In genomic region chr5:92145852-92146251, GRCh38 we compare ENCODE assay signal across 33 cellular contexts.
"Had no signal": no experiment of that assay in that cellular context is flagged by ENCODE, and none has a peak within 500 bp of the region (broad histone marks: within the 10 kb centered on the region; RNA-seq: fewer than 3 reads in every experiment).

No MANE protein-coding gene starts in this region.

- H3K4me1 Mint-ChIP-seq: activated B cell treated with CpG ODN at 0.5 μM for 24 hours; activated CD8-positive, alpha-beta memory T cell treated with anti-CD3 and anti-CD28 coated beads, Interleukin-2, amount 10 ng/mL, durations not matched to agents 7 days and 5 days; activated naive CD4-positive, alpha-beta T cell treated with anti-CD3 and anti-CD28 coated beads, Interleukin-2, amount 50 U/mL, for 24 hours; activated naive CD8-positive, alpha-beta T cell treated with anti-CD3 and anti-CD28 coated beads for 36 hours; activated naive CD8-positive, alpha-beta T cell treated with anti-CD3 and anti-CD28 coated beads, Interleukin-2, amount 50 U/mL, for 24 hours had no signal

- FAIRE-seq: colon had no signal

- ATAC-seq: activated CD4-positive, CD25-positive, alpha-beta regulatory T cell treated with anti-CD3 and anti-CD28 coated beads, Interleukin-2, amount 50 U/mL, for 24 hours; activated CD8-positive, alpha-beta memory T cell treated with anti-CD3 and anti-CD28 coated beads, Interleukin-2, amount 10 ng/mL, durations not matched to agents 7 days and 5 days; activated CD8-positive, alpha-beta T cell treated with anti-CD3 and anti-CD28 coated beads, Interleukin-2, amount 10 ng/mL, durations not matched to agents 7 days and 5 days; activated naive CD8-positive, alpha-beta T cell treated with anti-CD3 and anti-CD28 coated beads, Interleukin-2, amount 50 U/mL, for 24 hours; body of pancreas; effector memory CD8-positive, alpha-beta T cell; foreskin keratinocyte; gastrocnemius medialis; heart left ventricle had no signal

- H3K27me3 Mint-ChIP-seq: activated B cell treated with CpG ODN at 0.5 μM for 24 hours; activated CD4-positive, alpha-beta memory T cell treated with anti-CD3 and anti-CD28 coated beads for 36 hours; activated CD8-positive, alpha-beta memory T cell treated with anti-CD3 and anti-CD28 coated beads, Interleukin-2, amount 10 ng/mL, durations not matched to agents 7 days and 5 days; activated naive CD4-positive, alpha-beta T cell treated with anti-CD3 and anti-CD28 coated beads, Interleukin-2, amount 50 U/mL, for 24 hours; activated naive CD8-positive, alpha-beta T cell treated with anti-CD3 and anti-CD28 coated beads for 36 hours; activated naive CD8-positive, alpha-beta T cell treated with anti-CD3 and anti-CD28 coated beads, Interleukin-2, amount 50 U/mL, for 24 hours; effector memory CD8-positive, alpha-beta T cell had no signal

- H3K27ac Mint-ChIP-seq: activated B cell treated with CpG ODN at 0.5 μM for 24 hours; activated CD4-positive, alpha-beta memory T cell treated with anti-CD3 and anti-CD28 coated beads for 36 hours; activated CD8-positive, alpha-beta memory T cell treated with anti-CD3 and anti-CD28 coated beads, Interleukin-2, amount 10 ng/mL, durations not matched to agents 7 days and 5 days; activated CD8-positive, alpha-beta T cell treated with anti-CD3 and anti-CD28 coated beads, Interleukin-2, amount 10 ng/mL, durations not matched to agents 7 days and 5 days; activated naive CD4-positive, alpha-beta T cell treated with anti-CD3 and anti-CD28 coated beads for 36 hours; activated naive CD4-positive, alpha-beta T cell treated with anti-CD3 and anti-CD28 coated beads, Interleukin-2, amount 50 U/mL, for 24 hours; activated naive CD8-positive, alpha-beta T cell treated with anti-CD3 and anti-CD28 coated beads for 36 hours; activated naive CD8-positive, alpha-beta T cell treated with anti-CD3 and anti-CD28 coated beads, Interleukin-2, amount 50 U/mL, for 24 hours; activated T-helper 1 cell treated with anti-CD3 and anti-CD28 coated beads, Interleukin-12 subunit alpha, Interleukin-12 subunit beta, Interleukin-2, Interleukin-4 antibody, amounts not matched to agents 30 ng/mL and 10 ng/mL and 1 ng/mL, durations not matched to agents 14 hours and 24 hours and 36 hours; activated T-helper 2 cell treated with anti-CD3 and anti-CD28 coated beads, Interferon-gamma antibody, Interleukin-2, Interleukin-4, amounts not matched to agents 10 μg/mL and 5 μg/mL and 100 μg/mL, durations not matched to agents 14 hours and 24 hours and 36 hours; effector memory CD8-positive, alpha-beta T cell had no signal

- H3K9me3 Mint-ChIP-seq: activated CD4-positive, alpha-beta memory T cell treated with anti-CD3 and anti-CD28 coated beads for 36 hours; activated naive CD8-positive, alpha-beta T cell treated with anti-CD3 and anti-CD28 coated beads, Interleukin-2, amount 50 U/mL, for 24 hours; activated T-helper 1 cell treated with anti-CD3 and anti-CD28 coated beads, Interleukin-12 subunit alpha, Interleukin-12 subunit beta, Interleukin-2, Interleukin-4 antibody, amounts not matched to agents 30 ng/mL and 10 ng/mL and 1 ng/mL, durations not matched to agents 14 hours and 24 hours and 36 hours had no signal

- H3K36me3 Mint-ChIP-seq: activated CD4-positive, alpha-beta memory T cell treated with anti-CD3 and anti-CD28 coated beads for 36 hours; activated CD8-positive, alpha-beta memory T cell treated with anti-CD3 and anti-CD28 coated beads, Interleukin-2, amount 10 ng/mL, durations not matched to agents 7 days and 5 days; activated naive CD4-positive, alpha-beta T cell treated with anti-CD3 and anti-CD28 coated beads, Interleukin-2, amount 50 U/mL, for 24 hours; activated naive CD8-positive, alpha-beta T cell treated with anti-CD3 and anti-CD28 coated beads for 36 hours had no signal

- DNase-seq: activated B cell treated with CpG ODN at 0.5 μM for 24 hours; activated CD4-positive, alpha-beta memory T cell treated with anti-CD3 and anti-CD28 coated beads for 36 hours; activated CD4-positive, alpha-beta T cell treated with anti-CD3 and anti-CD28 coated beads for 48 hours; activated CD8-positive, alpha-beta memory T cell treated with anti-CD3 and anti-CD28 coated beads, Interleukin-2, amount 10 ng/mL, durations not matched to agents 7 days and 5 days; activated CD8-positive, alpha-beta memory T cell treated with anti-CD3 and anti-CD28 coated beads, Interleukin-2, amount 50 U/mL, for 4 hours; activated CD8-positive, alpha-beta T cell treated with anti-CD3 and anti-CD28 coated beads, Interleukin-2, amount 10 ng/mL, durations not matched to agents 7 days and 5 days; activated effector memory CD4-positive, alpha-beta T cell treated with anti-CD3 and anti-CD28 coated beads, Interleukin-2, amount 50 U/mL, for 16 hours; activated naive CD4-positive, alpha-beta T cell treated with anti-CD3 and anti-CD28 coated beads for 36 hours; activated naive CD8-positive, alpha-beta T cell treated with anti-CD3 and anti-CD28 coated beads for 36 hours; activated naive CD8-positive, alpha-beta T cell treated with anti-CD3 and anti-CD28 coated beads, Interleukin-2, amount 50 U/mL, for 24 hours; activated T-cell treated with anti-CD3 and anti-CD28 coated beads, Interleukin-2, amount 50 U/mL, for 1 hour; activated T-cell treated with anti-CD3 and anti-CD28 coated beads, Interleukin-2, amount 50 U/mL, for 48 hours; adrenal gland; amygdala; aorta; body of pancreas; caudate nucleus; cortex of kidney; dermis blood vessel endothelial cell; effector CD4-positive, alpha-beta T cell; effector memory CD8-positive, alpha-beta T cell; erythroblast; foreskin keratinocyte; gastrocnemius medialis; glutamatergic neuron; heart left ventricle; T-helper 9 cell; WERI-Rb-1 had no signal

- H3K4me3 Mint-ChIP-seq: activated B cell treated with CpG ODN at 0.5 μM for 24 hours; activated CD4-positive, alpha-beta memory T cell treated with anti-CD3 and anti-CD28 coated beads for 36 hours; activated CD8-positive, alpha-beta memory T cell treated with anti-CD3 and anti-CD28 coated beads, Interleukin-2, amount 10 ng/mL, durations not matched to agents 7 days and 5 days; activated CD8-positive, alpha-beta T cell treated with anti-CD3 and anti-CD28 coated beads, Interleukin-2, amount 10 ng/mL, durations not matched to agents 7 days and 5 days; activated naive CD4-positive, alpha-beta T cell treated with anti-CD3 and anti-CD28 coated beads for 36 hours; activated naive CD4-positive, alpha-beta T cell treated with anti-CD3 and anti-CD28 coated beads, Interleukin-2, amount 50 U/mL, for 24 hours; activated naive CD8-positive, alpha-beta T cell treated with anti-CD3 and anti-CD28 coated beads for 36 hours; activated naive CD8-positive, alpha-beta T cell treated with anti-CD3 and anti-CD28 coated beads, Interleukin-2, amount 50 U/mL, for 24 hours; activated T-helper 1 cell treated with anti-CD3 and anti-CD28 coated beads, Interleukin-12 subunit alpha, Interleukin-12 subunit beta, Interleukin-2, Interleukin-4 antibody, amounts not matched to agents 30 ng/mL and 10 ng/mL and 1 ng/mL, durations not matched to agents 14 hours and 24 hours and 36 hours; effector memory CD8-positive, alpha-beta T cell had no signal
